26 cellular contexts compared by ENCODE assay signal in the genomic region with DNA sequence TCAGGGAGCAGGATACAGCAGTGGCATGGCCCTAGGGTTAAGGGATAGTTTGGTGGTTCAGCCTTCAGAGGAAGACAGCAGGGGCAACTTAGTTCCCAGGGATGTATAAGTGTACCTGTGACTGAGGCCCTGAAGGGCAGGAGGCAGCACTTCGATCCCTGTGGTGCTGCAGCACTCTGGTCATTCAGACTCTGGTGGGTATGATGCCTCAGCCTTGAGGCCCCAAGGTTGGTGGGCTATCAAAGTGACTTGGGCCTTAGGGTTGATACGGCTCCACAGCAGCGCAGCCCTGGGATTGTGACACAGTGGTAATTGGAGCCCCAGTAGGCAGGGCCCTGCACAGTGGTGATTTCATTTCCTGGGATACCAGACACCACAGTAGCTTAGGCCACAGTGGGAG.
"Had no signal": no experiment of that assay in that cellular context is flagged by ENCODE, and none has a peak within 500 bp of the region (broad histone marks: within the 10 kb centered on the region; RNA-seq: fewer than 3 reads in every experiment).

No MANE protein-coding gene starts in this region.

- H3K4me1 ChIP-seq: heart left ventricle, left ventricle myocardium inferior, prostate gland, stomach, testis, thyroid gland, transverse colon, upper lobe of right lung, uterus had no signal

- H3K27ac Mint-ChIP-seq: immature natural killer cell; naive thymus-derived CD4-positive, alpha-beta T cell; natural killer cell treated with Interleukin-12 subunit alpha and Interleukin-12 subunit beta and Interleukin-15 and Interleukin-18, amount 100 ng/mL, for 72 hours; stimulated activated memory B cell treated with anti-CD40 and anti-IgM and Interleukin-4, amounts not matched to agents 10 μg/mL and 1 μg/mL and 100 μg/mL, for 72 hours had no signal

- DNase-seq: heart left ventricle; hypothalamus; immature natural killer cell; left colon; left ventricle myocardium inferior; mesendoderm; midbrain; naive thymus-derived CD4-positive, alpha-beta T cell; ovary; retina; right cardiac atrium; stimulated activated CD4-positive, alpha-beta T cell treated with anti-CD3 and anti-CD28 coated beads, Interleukin-4, amount 100 ng/mL, for 24 hours; stimulated activated naive CD4-positive, alpha-beta T cell treated with Interleukin-2 at 50 U/mL for 16 hours; stomach; testis; thyroid gland; transverse colon; upper lobe of right lung; uterus had no signal

- H3K4me3 Mint-ChIP-seq: immature natural killer cell; naive thymus-derived CD4-positive, alpha-beta T cell; natural killer cell treated with Interleukin-12 subunit alpha and Interleukin-12 subunit beta and Interleukin-15 and Interleukin-18, amount 100 ng/mL, for 72 hours; stimulated activated memory B cell treated with anti-CD40 and anti-IgM and Interleukin-4, amounts not matched to agents 10 μg/mL and 1 μg/mL and 100 μg/mL, for 72 hours had no signal

- H3K36me3 ChIP-seq: heart left ventricle, left ventricle myocardium inferior, ovary, prostate gland, stomach, thyroid gland, transverse colon, upper lobe of right lung, uterus had no signal

- H3K4me3 ChIP-seq: heart left ventricle, left ventricle myocardium inferior, lung, mucosa of descending colon, ovary, prostate gland, skin epidermis, stomach, testis, thyroid gland, transverse colon, upper lobe of right lung, uterus had no signal

- ATAC-seq: heart left ventricle; left colon; mucosa of descending colon; naive thymus-derived CD4-positive, alpha-beta T cell; natural killer cell treated with Interleukin-12 subunit alpha and Interleukin-12 subunit beta and Interleukin-15 and Interleukin-18, amount 100 ng/mL, for 72 hours; sciatic nerve; stimulated activated memory B cell treated with anti-CD40 and anti-IgM and Interleukin-4, amounts not matched to agents 10 μg/mL and 1 μg/mL and 100 μg/mL, for 72 hours; upper lobe of right lung had no signal

- H3K27me3 Mint-ChIP-seq: naive thymus-derived CD4-positive, alpha-beta T cell; natural killer cell treated with Interleukin-12 subunit alpha and Interleukin-12 subunit beta and Interleukin-15 and Interleukin-18, amount 100 ng/mL, for 72 hours; stimulated activated memory B cell treated with anti-CD40 and anti-IgM and Interleukin-4, amounts not matched to agents 10 μg/mL and 1 μg/mL and 100 μg/mL, for 72 hours had no signal

- H3K4me1 Mint-ChIP-seq: immature natural killer cell; naive thymus-derived CD4-positive, alpha-beta T cell; stimulated activated memory B cell treated with anti-CD40 and anti-IgM and Interleukin-4, amounts not matched to agents 10 μg/mL and 1 μg/mL and 100 μg/mL, for 72 hours had no signal

- H3K27me3 ChIP-seq: heart left ventricle, ovary, stomach, testis, thyroid gland, transverse colon, upper lobe of right lung, uterus had no signal

- H3K9me3 ChIP-seq: ovary, prostate gland, testis, thyroid gland, upper lobe of right lung, uterus had no signal

- H3K27ac ChIP-seq: heart left ventricle, left ventricle myocardium inferior, ovary, prostate gland, skin epidermis, stomach, testis, thyroid gland, transverse colon, upper lobe of right lung, uterus had no signal
